ENCODE assay signal across 13 cellular contexts in genomic region chr20:34512955-34513419, GRCh38. TPM values are rescaled to one million over a fixed set of nuclear protein-coding genes. Genes with fewer than 3 reads are reported as not detected.
DNase-seq lines count a peak whose midpoint lies in the region; TF ChIP-seq lines count a peak whose summit lies in the region.
"Had no signal": no experiment of that assay in that cellular context is flagged by ENCODE, and none has a peak within 500 bp of the region (broad histone marks: within the 10 kb centered on the region; RNA-seq: fewer than 3 reads in every experiment).

No MANE protein-coding gene starts in this region.

- no peaks in the 10 kb centered on the region for H3K9me3 ChIP-seq in GM23248 (ENCODE audit: low read depth)
- H3K9me3 ChIP-seq: esophagus muscularis mucosa, right atrium auricular region had no signal

- H3K27me3 ChIP-seq in GM23248 (replicated peaks; ENCODE audit: insufficient read depth) = no peaks in the 10 kb centered on the region
- H3K27me3 ChIP-seq: esophagus muscularis mucosa, right atrium auricular region had no signal

- H3K4me2 ChIP-seq in GM23248 (ENCODE audit: unreplicated experiment) = no peak overlapping the region

- POLR2A ChIA-PET in RWPE1 (lab: Yijun Ruan, JAX; ENCODE audit: low non-redundant PET) = no interaction called here

- no peak overlapping the region for H3K9ac ChIP-seq in GM23248

- H3F3A ChIP-seq in GM23248 (ENCODE audit: insufficient read depth) = peaks cover 41% of the 10 kb centered on the region

- H2AFZ ChIP-seq in GM23248 = no peak overlapping the region

- no peaks in the 10 kb centered on the region for H4K20me1 ChIP-seq in GM23248 (ENCODE audit: insufficient read depth)

- in situ Hi-C loops in GM23248 (cut with MboI) = no loop called here

- no peaks in the 10 kb centered on the region for H3K9me2 ChIP-seq in GM23248 (ENCODE audit: insufficient read depth)

- H3K27ac ChIP-seq in GM23248 (peak overlapping the region; percentile 22), RWPE1 (peak overlapping the region; percentile 51; the same call in 1 of the 2 replicates), skin epidermis (peak overlapping the region in 11 of 21 experiments; percentile 1 to 82 (median 38))

- DNase-seq in GM23248 (no peak), RWPE1 (ENCODE audit: low spot score) (peak; percentile 35), glomerular visceral epithelial cell (ENCODE audit: extremely low spot score) (peak; percentile 18), posterior cingulate gyrus (no peak), NCI-H446 treated with DMSO at 0.1 percent for 48 hours (lab: John Stamatoyannopoulos, UW) (no peak)
- DNase-seq in activated T-cell treated with anti-CD3 and anti-CD28 coated beads, Interleukin-2, amount 50 U/mL, for 48 hours = no peak
- DNase-seq: activated CD4-positive, alpha-beta T cell treated with anti-CD3 and anti-CD28 coated beads, Interleukin-2, amount 50 U/mL, for 1 hour; activated gamma-delta T cell; NCI-H345; OCI-M1 had no signal

- no peak for TF ChIP-seq CTCF in RWPE1 (conservative IDR thresholded peaks at IDR 0.05; ENCODE audit: low read depth)

- H3K4me1 ChIP-seq in GM23248 (ENCODE audit: insufficient read depth) = peaks cover 11% of the 10 kb centered on the region

- H3K79me2 ChIP-seq in GM23248 (ENCODE audit: insufficient read depth) = peaks cover 45% of the 10 kb centered on the region

- H3K36me3 ChIP-seq in GM23248 (ENCODE audit: low read depth) = peaks cover 28% of the 10 kb centered on the region

- intact Hi-C loops in posterior cingulate gyrus (cut with DNase I) = no loop called here

- CTCF ChIA-PET in RWPE1 (lab: Yijun Ruan, JAX) = interaction anchor here (1.8 kb wide), 1 partner anchor 200 kb away, joined by 9 read pairs; no protein-coding TSS in a partner anchor

- no peak overlapping the region for H3K4me3 ChIP-seq in GM23248
- no peak overlapping the region for H3K4me3 ChIP-seq in skin epidermis
- H3K4me3 ChIP-seq: esophagus muscularis mucosa, right atrium auricular region had no signal

RNA-seq across cellular contexts. Expression of gene DYNLRB1, which starts 3.2 kb away (rescaled TPM):
- 100 and 123 TPM in 2 replicates for total RNA-seq in GM23248 (2014; rRNA removed; shearing (Covaris generic))
- polyA plus RNA-seq in GM23248 (2016; fragmentation: Nextera tagmentation; extraction: Ambion mirVana) = 279 and 290 TPM in 2 replicates

RNA-seq across cellular contexts. Expression of gene MAP1LC3A, which starts 45.5 kb away (rescaled TPM):
- 69.8 and 80.3 TPM in 2 replicates for total RNA-seq in GM23248 (2014; rRNA removed; shearing (Covaris generic))
- 82.5 and 83.1 TPM in 2 replicates for polyA plus RNA-seq in GM23248 (2016; fragmentation: Nextera tagmentation; extraction: Ambion mirVana)

Comparison
In these comparisons a context has a peak if more than half of its experiments do, and no peak if none do; other contexts are left out.
1. DNase-seq: peak in RWPE1 (single experiment) and glomerular visceral epithelial cell (single experiment); none in GM23248 (single experiment), posterior cingulate gyrus (0 of 10), NCI-H446 treated with DMSO at 0.1 percent for 48 hours (single experiment) and activated T-cell treated with anti-CD3 and anti-CD28 coated beads, Interleukin-2, amount 50 U/mL, for 48 hours (0 of 2).
2. Peak in every context shown above with its lines, with median percentiles within 50 percentile points of each other: H3K27ac ChIP-seq.